ENCODE assay signal across 21 cellular contexts in genomic region chr1:110778821-110779220, GRCh38.
A peak's percentile ranks its signal among the peaks of the same experiment; 100 is the strongest.
DNase-seq lines count a peak whose midpoint lies in the region; ATAC-seq and TF ChIP-seq lines count a peak whose summit lies in the region.
"Had no signal": no experiment of that assay in that cellular context is flagged by ENCODE, and none has a peak within 500 bp of the region (broad histone marks: within the 10 kb centered on the region; RNA-seq: fewer than 3 reads in every experiment).

No MANE protein-coding gene starts in this region.

- intact Hi-C loops in dendritic cell treated with granulocyte-macrophage colony-stimulating factor and Interleukin-4, amounts not matched to agents 40 ng/mL and 50 ng/mL, for 4 days (cut with micrococcal nuclease) = no loop called here

- H3K27ac Mint-ChIP-seq in GM23338 = no peak overlapping the region
- peak overlapping the region; percentile 2 for H3K27ac Mint-ChIP-seq in dendritic cell treated with granulocyte-macrophage colony-stimulating factor and Interleukin-4, amounts not matched to agents 40 ng/mL and 50 ng/mL, for 4 days
- H3K27ac Mint-ChIP-seq: CD14-positive monocyte; CD4-positive, alpha-beta T cell; CD8-positive, alpha-beta T cell had no signal

- H3F3A ChIP-seq in GM23338 (replicated peaks; ENCODE audit: low read depth) = no peaks in the 10 kb centered on the region

- 0 out of 2 replicates have a peak overlapping the region, but pooled peaks have one; percentile 8 for H2AFZ ChIP-seq in GM23338

- H4K20me1 ChIP-seq in GM23338 (replicated peaks; ENCODE audit: insufficient read depth) = no peaks in the 10 kb centered on the region
- H4K20me1 ChIP-seq: BLaER1 had no signal

- no peak overlapping the region for H3K27ac ChIP-seq in GM23338 (ENCODE audit: low read depth)
- H3K27ac ChIP-seq: BLaER1 had no signal

- TF ChIP-seq CTCF in GM23338 (conservative IDR thresholded peaks at IDR 0.05; ENCODE audit: low read depth in 2 of 2) = no peak

- H3K27me3 ChIP-seq in GM23338 (ENCODE audit: insufficient read depth) = peaks cover 12% of the 10 kb centered on the region
- H3K27me3 ChIP-seq: BE2C, BLaER1 had no signal

- H3K36me3 Mint-ChIP-seq in GM23338 (ENCODE audit: low read depth) = no peaks in the 10 kb centered on the region
- H3K36me3 Mint-ChIP-seq in dendritic cell treated with granulocyte-macrophage colony-stimulating factor and Interleukin-4, amounts not matched to agents 40 ng/mL and 50 ng/mL, for 4 days (ENCODE audit: low read depth) = no peaks in the 10 kb centered on the region
- H3K36me3 Mint-ChIP-seq: CD14-positive monocyte; CD8-positive, alpha-beta T cell had no signal

- H3K79me2 ChIP-seq in GM23338 (replicated peaks; ENCODE audit: insufficient read depth) = no peaks in the 10 kb centered on the region

- H3K4me3 ChIP-seq in GM23338 = no peak overlapping the region
- H3K4me3 ChIP-seq: BLaER1, GM12878 had no signal

- no peaks in the 10 kb centered on the region for H3K36me3 ChIP-seq in GM23338 (ENCODE audit: insufficient read depth)
- H3K36me3 ChIP-seq: BE2C, BLaER1 had no signal

- H3K9me2 ChIP-seq in GM23338 (ENCODE audit: insufficient read depth) = no peaks in the 10 kb centered on the region

- ATAC-seq in GM23338 (no peak), GM18498 (IDR thresholded peaks at IDR 0.05; ENCODE audit: unreplicated experiment) (no peak)
- ATAC-seq: CD8-positive, alpha-beta T cell; GM12878 had no signal

- H3K4me2 ChIP-seq in GM23338 = 0 out of 2 replicates have a peak overlapping the region, but pooled peaks have one; percentile 40
- H3K4me2 ChIP-seq: BLaER1 had no signal

- H3K4me1 ChIP-seq in GM23338 (ENCODE audit: insufficient read depth) = peaks cover 5% of the 10 kb centered on the region; the same call in 1 of the 2 replicates
- H3K4me1 ChIP-seq: BE2C, Caco-2 had no signal

- no peak for DNase-seq in GM23338 (ENCODE audit: low spot score)
- DNase-seq in putamen (ENCODE audit: low spot score) = peak; percentile 13
- no peak for DNase-seq in DMS79 treated with DMSO at 0.1 percent for 48 hours (lab: John Stamatoyannopoulos, UW)
- DNase-seq in stimulated activated CD4-positive, alpha-beta T cell treated with anti-CD3 and anti-CD28 coated beads, Interleukin-2, amount 100 ng/mL, for 24 hours = no peak
- no peak for DNase-seq in hepatic stellate cell (ENCODE audit: low spot score)
- DNase-seq: 8988T; ACHN; BE2C; C1 segment of cervical spinal cord; Caco-2; Calu3; CD4-positive, alpha-beta T cell; CD8-positive, alpha-beta T cell; DND-41; EL; GDM1 had no signal

- H3K27me3 Mint-ChIP-seq in GM23338 (ENCODE audit: insufficient read depth, low read depth, poor library complexity) = peaks cover 12% of the 10 kb centered on the region
- peaks cover 7% of the 10 kb centered on the region for H3K27me3 Mint-ChIP-seq in dendritic cell treated with granulocyte-macrophage colony-stimulating factor and Interleukin-4, amounts not matched to agents 40 ng/mL and 50 ng/mL, for 4 days
- H3K27me3 Mint-ChIP-seq: CD4-positive, alpha-beta T cell had no signal

- no peak overlapping the region; the same call in 2 of the 3 replicates for H3K4me3 Mint-ChIP-seq in GM23338
- no peak overlapping the region for H3K4me3 Mint-ChIP-seq in dendritic cell treated with granulocyte-macrophage colony-stimulating factor and Interleukin-4, amounts not matched to agents 40 ng/mL and 50 ng/mL, for 4 days
- H3K4me3 Mint-ChIP-seq: CD14-positive monocyte; CD4-positive, alpha-beta T cell; CD8-positive, alpha-beta T cell had no signal

- peaks cover 9% of the 10 kb centered on the region for H3K4me1 Mint-ChIP-seq in GM23338
- H3K4me1 Mint-ChIP-seq in dendritic cell treated with granulocyte-macrophage colony-stimulating factor and Interleukin-4, amounts not matched to agents 40 ng/mL and 50 ng/mL, for 4 days (ENCODE audit: low read depth) = peaks cover 21% of the 10 kb centered on the region

- no peaks in the 10 kb centered on the region for H3K9me3 Mint-ChIP-seq in GM23338
- no peaks in the 10 kb centered on the region for H3K9me3 Mint-ChIP-seq in dendritic cell treated with granulocyte-macrophage colony-stimulating factor and Interleukin-4, amounts not matched to agents 40 ng/mL and 50 ng/mL, for 4 days
- H3K9me3 Mint-ChIP-seq: CD14-positive monocyte; CD4-positive, alpha-beta T cell; CD8-positive, alpha-beta T cell had no signal

TF ChIP-seq in GM23338, 12 proteins besides CTCF, POLR2A, EP300 and RAD21:
- TF ChIP-seq CREB1 (CRISPR knock-in tag; IDR thresholded peaks at IDR 0.05; ENCODE audit: low read depth) (no peak), NANOG (IDR thresholded peaks at IDR 0.05; ENCODE audit: borderline replicate concordance) (no peak), ZNF462 (CRISPR knock-in tag; IDR thresholded peaks at IDR 0.05) (no peak)
